ENCODE assay signal across 36 cellular contexts in the genomic region with DNA sequence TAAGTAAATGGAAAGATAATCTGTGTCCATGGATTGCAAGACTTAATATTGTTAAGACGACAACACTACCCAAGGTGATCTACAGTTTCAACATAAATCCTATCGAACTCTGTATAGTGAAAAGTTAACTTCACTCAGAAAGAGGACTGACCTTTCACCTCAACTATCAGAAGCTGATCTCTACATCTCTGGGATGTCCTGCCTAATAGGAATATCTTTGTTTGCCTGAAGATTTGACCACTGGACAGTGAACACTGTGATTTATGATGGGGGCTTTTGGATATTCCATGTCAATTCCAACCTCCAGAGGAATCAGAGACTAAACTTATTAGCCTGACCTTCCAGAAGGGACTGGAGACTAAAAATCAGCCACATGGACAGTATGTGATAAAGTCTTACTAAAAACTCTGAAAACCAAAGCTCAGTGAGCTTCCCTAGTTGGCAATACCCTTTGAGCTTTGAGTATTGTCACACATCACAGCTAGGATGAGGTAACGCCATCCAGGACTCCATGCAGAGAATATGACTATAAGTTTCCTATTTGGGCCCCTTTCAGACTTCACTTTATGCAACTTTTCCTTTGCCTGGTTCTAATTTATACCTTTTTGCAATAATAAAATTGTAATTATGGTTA.
"Had no signal": no experiment of that assay in that cellular context is flagged by ENCODE, and none has a peak within 500 bp of the region (broad histone marks: within the 10 kb centered on the region; RNA-seq: fewer than 3 reads in every experiment).

No MANE protein-coding gene starts in this region.

- DNase-seq: activated CD4-positive, alpha-beta memory T cell treated with anti-CD3 and anti-CD28 coated beads for 36 hours; activated CD4-positive, alpha-beta T cell treated with anti-CD3 and anti-CD28 coated beads for 1 hour; activated CD4-positive, alpha-beta T cell treated with anti-CD3 and anti-CD28 coated beads for 36 hours; activated CD4-positive, alpha-beta T cell treated with anti-CD3 and anti-CD28 coated beads, Interleukin-2, amount 10 ng/mL, durations not matched to agents 24 days and 14 days; activated CD4-positive, alpha-beta T cell treated with anti-CD3 and anti-CD28 coated beads, Interleukin-2, amount 50 U/mL, for 1 hour; activated CD4-positive, alpha-beta T cell treated with anti-CD3 and anti-CD28 coated beads, Interleukin-2, amount 50 U/mL, for 4 hours; activated CD4-positive, CD25-positive, alpha-beta regulatory T cell; activated CD8-positive, alpha-beta memory T cell treated with anti-CD3 and anti-CD28 coated beads, Interleukin-2, amount 50 U/mL, for 4 hours; activated CD8-positive, alpha-beta T cell treated with anti-CD3 and anti-CD28 coated beads for 36 hours; activated effector memory CD4-positive, alpha-beta T cell treated with anti-CD3 and anti-CD28 coated beads, Interleukin-2, amount 50 U/mL, for 16 hours; activated gamma-delta T cell treated with Interleukin-2 at 50 U/mL for 16 hours; activated naive CD4-positive, alpha-beta T cell; activated naive CD4-positive, alpha-beta T cell treated with anti-CD3 and anti-CD28 coated beads for 36 hours; activated naive CD4-positive, alpha-beta T cell treated with anti-CD3 and anti-CD28 coated beads, Interleukin-2, amount 50 U/mL, for 16 hours; activated naive CD8-positive, alpha-beta T cell treated with anti-CD3 and anti-CD28 coated beads for 36 hours; activated T-cell treated with anti-CD3 and anti-CD28 coated beads for 4 hours; activated T-cell treated with anti-CD3 and anti-CD28 coated beads, Interleukin-2, amount 50 U/mL, for 1 hour; activated T-cell treated with anti-CD3 and anti-CD28 coated beads, Interleukin-2, amount 50 U/mL, for 4 hours; activated T-cell treated with anti-CD3 and anti-CD28 coated beads, Interleukin-2, amount 50 U/mL, for 72 hours; adrenal gland; amniotic stem cell; aorta; body of pancreas; brain microvascular endothelial cell; central memory CD4-positive, alpha-beta T cell; T-cell; T-helper 17 cell; T-helper 9 cell; WERI-Rb-1 had no signal

- FAIRE-seq: astrocyte, TTC549 had no signal

- H3K27ac ChIP-seq: adrenal gland, body of pancreas, brain microvascular endothelial cell, breast epithelium, WERI-Rb-1 had no signal

- H3K4me1 ChIP-seq: adrenal gland, breast epithelium had no signal

- H3K27me3 ChIP-seq: adrenal gland, body of pancreas, brain microvascular endothelial cell, breast epithelium had no signal

- H3K36me3 ChIP-seq: adrenal gland, brain microvascular endothelial cell, breast epithelium, WERI-Rb-1 had no signal

- H3K4me3 ChIP-seq: adrenal gland, body of pancreas, breast epithelium had no signal

- H3K9me3 ChIP-seq: adrenal gland, body of pancreas, breast epithelium had no signal

- ATAC-seq: activated CD4-positive, alpha-beta T cell treated with anti-CD3 and anti-CD28 coated beads for 36 hours; activated CD4-positive, CD25-positive, alpha-beta regulatory T cell treated with anti-CD3 and anti-CD28 coated beads, Interleukin-2, amount 50 U/mL, for 24 hours; activated CD8-positive, alpha-beta T cell treated with anti-CD3 and anti-CD28 coated beads for 36 hours; activated naive CD4-positive, alpha-beta T cell treated with anti-CD3 and anti-CD28 coated beads, Interleukin-2, amount 50 U/mL, for 72 hours; activated T-cell treated with anti-CD3 and anti-CD28 coated beads, Interleukin-2, amount 50 U/mL, for 4 hours; activated T-cell treated with anti-CD3 and anti-CD28 coated beads, Interleukin-2, amount 50 U/mL, for 72 hours; activated T-helper 17 cell treated with anti-CD3 and anti-CD28 coated beads, Interleukin-2, amount 50 U/mL, for 72 hours; body of pancreas; T-cell; T-helper 17 cell; WTC11 had no signal
